Comparison of ENCODE assay signal across 16 cellular contexts in genomic region chr1:157551694-157552693, GRCh38. TPM values are rescaled to one million over a fixed set of nuclear protein-coding genes. Genes with fewer than 3 reads are reported as not detected.
DNase-seq lines count a peak whose midpoint lies in the region; ATAC-seq lines count a peak whose summit lies in the region.
"Had no signal": no experiment of that assay in that cellular context is flagged by ENCODE, and none has a peak within 500 bp of the region (broad histone marks: within the 10 kb centered on the region; RNA-seq: fewer than 3 reads in every experiment).

TSS of gene FCRL5 (minus strand) at chr1:157552515. CDS start at chr1:157552362, 153 bp downstream.

- no peaks in the 10 kb centered on the region for H3K9me3 ChIP-seq in BLaER1
- H3K9me3 ChIP-seq: mucosa of descending colon had no signal

- H3K27ac Mint-ChIP-seq in activated naive CD4-positive, alpha-beta T cell treated with anti-CD3 and anti-CD28 coated beads, Interleukin-2, amount 50 U/mL, for 72 hours: peak within 1 kb of the TSS in 1 of 2 donors; percentile 21
- H3K27ac Mint-ChIP-seq: activated naive CD8-positive, alpha-beta T cell had no signal

- no peaks in the 10 kb centered on the region for H4K20me1 ChIP-seq in BLaER1

- H3K9ac ChIP-seq in BLaER1: peak within 1 kb of the TSS; percentile 44; the same call in 1 of the 2 replicates

- H3K4me2 ChIP-seq in BLaER1: peak within 1 kb of the TSS; percentile 75

- H3K27ac ChIP-seq in BLaER1: peak within 1 kb of the TSS; percentile 57

- peak; percentile 74 for ATAC-seq in GM19025 (IDR thresholded peaks at IDR 0.05; ENCODE audit: low read depth, unreplicated experiment)
- peak; percentile 90 for ATAC-seq in HG02642 (IDR thresholded peaks at IDR 0.05; ENCODE audit: poor library complexity, unreplicated experiment)
- peak; percentile 74 for ATAC-seq in HG03571 (IDR thresholded peaks at IDR 0.05; ENCODE audit: unreplicated experiment)
- ATAC-seq in activated naive CD4-positive, alpha-beta T cell treated with anti-CD3 and anti-CD28 coated beads, Interleukin-2, amount 50 U/mL, for 72 hours: no peak
- ATAC-seq: mucosa of descending colon, Panc1 had no signal

- no peaks in the 10 kb centered on the region for H3K36me3 Mint-ChIP-seq in activated naive CD4-positive, alpha-beta T cell treated with anti-CD3 and anti-CD28 coated beads, Interleukin-2, amount 50 U/mL, for 72 hours
- H3K36me3 Mint-ChIP-seq: activated naive CD8-positive, alpha-beta T cell had no signal

- no peak for DNase-seq in activated naive CD4-positive, alpha-beta T cell treated with anti-CD3 and anti-CD28 coated beads, Interleukin-2, amount 50 U/mL, for 72 hours (ENCODE audit: low spot score in 2 of 2)
- DNase-seq in activated gamma-delta T cell treated with Interleukin-2 at 50 U/mL for 16 hours: no peak
- DNase-seq in CD1c-positive myeloid dendritic cell (ENCODE audit: extremely low spot score): no peak
- DNase-seq in SIG-M5 treated with dmso at 0.1 percent for 504 hours (lab: John Stamatoyannopoulos, UW; ENCODE audit: unreplicated experiment): no peak
- DNase-seq: activated CD4-positive, alpha-beta T cell treated with anti-CD3 and anti-CD28 coated beads for 1 hour; head of caudate nucleus; mucosa of descending colon; NCI-H1417 had no signal

- H3K27me3 ChIP-seq in BLaER1: no peaks in the 10 kb centered on the region

- no peaks in the 10 kb centered on the region for H3K36me3 ChIP-seq in BLaER1

- peaks cover 32% of the 10 kb centered on the region for H3K4me1 ChIP-seq in BLaER1

- H3K9me3 Mint-ChIP-seq in activated naive CD4-positive, alpha-beta T cell treated with anti-CD3 and anti-CD28 coated beads, Interleukin-2, amount 50 U/mL, for 72 hours: no peaks in the 10 kb centered on the region

- H3K4me3 ChIP-seq in BLaER1: peak within 1 kb of the TSS; percentile 13
- H3K4me3 ChIP-seq: mucosa of descending colon had no signal

RNA-seq across cellular contexts. Expression of gene FCRL5, which starts in this region (rescaled TPM):
- not detected for total RNA-seq in activated naive CD4-positive, alpha-beta T cell treated with anti-CD3 and anti-CD28 coated beads, Interleukin-2, amount 50 U/mL, for 72 hours
- total RNA-seq: dermis microvascular lymphatic vessel endothelial cell, skeletal muscle tissue had no signal

Comparison
In these comparisons a context has a peak if more than half of its experiments do, and no peak if none do; other contexts are left out.
1. ATAC-seq: peak in GM19025 (single experiment), HG02642 (single experiment) and HG03571 (single experiment); none in activated naive CD4-positive, alpha-beta T cell treated with anti-CD3 and anti-CD28 coated beads, Interleukin-2, amount 50 U/mL, for 72 hours (0 of 2).